In genomic region chr4:87033902-87034301, GRCh38 we compare ENCODE assay signal across 12 cellular contexts.
DNase-seq lines count a peak whose midpoint lies in the region; ATAC-seq, FAIRE-seq and TF ChIP-seq lines count a peak whose summit lies in the region.
"Had no signal": no experiment of that assay in that cellular context is flagged by ENCODE, and none has a peak within 500 bp of the region (broad histone marks: within the 10 kb centered on the region; RNA-seq: fewer than 3 reads in every experiment).

No MANE protein-coding gene starts in this region.

- WGBS in heart left ventricle, 4 donors = 44 to 56% (median 49%) methylated on average over 8 of the region's 8 CpGs
- WGBS in mesodermal cell (ENCODE audit: insufficient coverage in 2 of 2), 2 experiments = 44 to 53% methylated on average over 7 to 8 of the region's 8 CpGs

- H3K4me1 ChIP-seq in heart left ventricle (peaks cover 59 to 100% (median 98%) of the 10 kb centered on the region in 12 donors), mesodermal cell (ENCODE audit: control insufficient read depth, insufficient read depth, low read length, poor library complexity, severe bottlenecking) (peaks cover 71% of the 10 kb centered on the region), uterus (peaks cover 32 to 36% of the 10 kb centered on the region in 2 donors), kidney (ENCODE audit: control insufficient read depth in 1 of 2, insufficient read depth in 1 of 2, low read depth in 1 of 2, low read length in 2 of 2) (peaks cover 49 to 77% of the 10 kb centered on the region in 2 donors)
- peaks cover 12% of the 10 kb centered on the region for H3K4me1 ChIP-seq in CD8-positive, alpha-beta T cell (ENCODE audit: insufficient read depth, low read length)

- H3K4me3 Mint-ChIP-seq in CD8-positive, alpha-beta T cell = no peak overlapping the region
- H3K4me3 Mint-ChIP-seq: activated T-cell treated with anti-CD3 and anti-CD28 coated beads, Interleukin-2, amount 50 U/mL, for 24 hours had no signal

- ATAC-seq in heart left ventricle (no peak), left cardiac atrium (no peak)
- ATAC-seq in CD8-positive, alpha-beta T cell = no peak

- H3K27me3 ChIP-seq in heart left ventricle = no peaks in the 10 kb centered on the region
- no peaks in the 10 kb centered on the region for H3K27me3 ChIP-seq in uterus
- no peaks in the 10 kb centered on the region for H3K27me3 ChIP-seq in CD8-positive, alpha-beta T cell (ENCODE audit: insufficient read depth, low read length)

- no peak for TF ChIP-seq POLR2A in heart left ventricle (IDR thresholded peaks at IDR 0.05)
- TF ChIP-seq POLR2A in uterus (IDR thresholded peaks at IDR 0.05) = no peak

- DNase-seq in heart left ventricle (no peak), left cardiac atrium (no peak), ecto neural progenitor cell (ENCODE audit: low spot score) (peak; percentile 58), uterus (no peak), NCI-H1048 (lab: John Stamatoyannopoulos, UW) (no peak), kidney (no peak)
- no peak for DNase-seq in CD8-positive, alpha-beta T cell
- DNase-seq: activated CD4-positive, alpha-beta T cell treated with anti-CD3 and anti-CD28 coated beads for 4 hours; activated T-cell treated with anti-CD3 and anti-CD28 coated beads, Interleukin-2, amount 50 U/mL, for 24 hours; Calu3; NK-92 treated with Interleukin-12 subunit alpha and Interleukin-12 subunit beta, amount 100 ng/mL, for 24 hours had no signal

- H3K27ac Mint-ChIP-seq in CD8-positive, alpha-beta T cell = no peak overlapping the region

- H3K4me3 ChIP-seq in heart left ventricle = peak overlapping the region in 1 of 12 donors; percentile 15
- H3K4me3 ChIP-seq in mesodermal cell (ENCODE audit: extremely low read depth, insufficient read depth, low read length, poor library complexity, severe bottlenecking) = no peak overlapping the region
- H3K4me3 ChIP-seq in uterus = no peak overlapping the region
- no peak overlapping the region for H3K4me3 ChIP-seq in CD8-positive, alpha-beta T cell (ENCODE audit: low read depth, low read length)
- no peak overlapping the region for H3K4me3 ChIP-seq in kidney (ENCODE audit: low read length in 2 of 2)

- H3K9me3 Mint-ChIP-seq in CD8-positive, alpha-beta T cell = no peaks in the 10 kb centered on the region
- H3K9me3 Mint-ChIP-seq: activated T-cell treated with anti-CD3 and anti-CD28 coated beads, Interleukin-2, amount 50 U/mL, for 24 hours had no signal

- H3K27ac ChIP-seq in heart left ventricle = peak overlapping the region; percentile 67 to 92 (median 82)
- H3K27ac ChIP-seq in mesodermal cell (ENCODE audit: low read depth, low read length, severe bottlenecking) = peak overlapping the region; percentile 43
- H3K27ac ChIP-seq in uterus = peak overlapping the region; percentile 79 to 99
- H3K27ac ChIP-seq in CD8-positive, alpha-beta T cell (ENCODE audit: low read depth, low read length) = no peak overlapping the region
- H3K27ac ChIP-seq in kidney (ENCODE audit: low read depth in 2 of 2, low read length in 2 of 2) = peak overlapping the region in 1 of 2 donors; percentile 1

- H3K27me3 Mint-ChIP-seq in CD8-positive, alpha-beta T cell (ENCODE audit: low read depth) = no peaks in the 10 kb centered on the region
- H3K27me3 Mint-ChIP-seq: activated T-cell treated with anti-CD3 and anti-CD28 coated beads, Interleukin-2, amount 50 U/mL, for 24 hours had no signal

- H3K36me3 Mint-ChIP-seq in CD8-positive, alpha-beta T cell = no peaks in the 10 kb centered on the region

- no peak for TF ChIP-seq CTCF in heart left ventricle (IDR thresholded peaks at IDR 0.05)
- TF ChIP-seq CTCF in uterus (IDR thresholded peaks at IDR 0.05) = no peak
- no peak for TF ChIP-seq CTCF in CD8-positive, alpha-beta T cell (IDR thresholded peaks at IDR 0.05)
- no peak for TF ChIP-seq CTCF in kidney (IDR thresholded peaks at IDR 0.05; ENCODE audit: borderline replicate concordance, extremely low read depth, insufficient read depth)

- peaks cover 49% of the 10 kb centered on the region for H3K4me1 Mint-ChIP-seq in CD8-positive, alpha-beta T cell (ENCODE audit: low read depth)

- POLR2A ChIA-PET in CD8-positive, alpha-beta T cell (lab: Charles Lee) = no interaction called here

- CTCF ChIA-PET in CD8-positive, alpha-beta T cell (lab: Charles Lee) = interaction anchor here (1.0 kb wide), 1 partner anchor 112 kb away, joined by 4 read pairs; no protein-coding TSS in a partner anchor

- H3K9ac ChIP-seq in kidney (ENCODE audit: low read length in 2 of 2) = no peak overlapping the region

- intact Hi-C loops in heart left ventricle (cut with DNase I) (loop anchor here in 1 of 10 donors (2.0 kb wide), 1 partner anchor 27 kb away; no protein-coding TSS in a partner anchor), left cardiac atrium (cut with DNase I) (no loop called here), uterus (cut with DNase I; ENCODE audit: low total_unique reads) (no loop called here), kidney (cut with DNase I) (no loop called here)
- intact Hi-C loops in CD8-positive, alpha-beta T cell (cut with DNase I, micrococcal nuclease) = loop anchor here in 1 of 2 experiments (2.0 kb wide), 1 partner anchor 17 kb away; no protein-coding TSS in a partner anchor

- FAIRE-seq in kidney (lab: Jason Lieb, UNC) = no peak

- H3K36me3 ChIP-seq in heart left ventricle (no peaks in the 10 kb centered on the region), mesodermal cell (ENCODE audit: control insufficient read depth, insufficient read depth, low read length) (no peaks in the 10 kb centered on the region), uterus (no peaks in the 10 kb centered on the region), kidney (ENCODE audit: control insufficient read depth in 1 of 2, insufficient read depth in 2 of 2, low read length in 2 of 2) (no peaks in the 10 kb centered on the region)
- H3K36me3 ChIP-seq in CD8-positive, alpha-beta T cell (ENCODE audit: insufficient read depth, low read length) = no peaks in the 10 kb centered on the region

- H3K9me3 ChIP-seq in heart left ventricle = no peaks in the 10 kb centered on the region
- H3K9me3 ChIP-seq in mesodermal cell (ENCODE audit: control insufficient read depth, low read length) = no peaks in the 10 kb centered on the region
- H3K9me3 ChIP-seq in uterus = no peaks in the 10 kb centered on the region
- no peaks in the 10 kb centered on the region for H3K9me3 ChIP-seq in CD8-positive, alpha-beta T cell (ENCODE audit: low read length)
- H3K9me3 ChIP-seq in kidney (ENCODE audit: control insufficient read depth in 1 of 2, low read length in 2 of 2) = no peaks in the 10 kb centered on the region
